In the genomic region with DNA sequence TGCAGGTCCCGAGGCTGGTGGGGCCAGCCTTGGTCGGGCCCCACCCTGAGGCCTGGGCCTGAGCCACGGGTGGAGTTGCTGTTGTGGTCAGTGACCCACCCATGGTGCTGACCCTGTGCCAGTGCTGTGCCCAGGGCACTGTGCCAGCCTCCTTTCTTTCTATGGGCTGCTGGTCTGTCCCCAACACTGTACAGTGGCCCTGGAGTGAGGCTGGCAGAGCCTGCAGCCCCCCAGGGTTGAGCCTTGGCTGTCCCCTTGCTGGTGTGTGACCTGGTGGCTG, we compare ENCODE assay signal across 19 cellular contexts.
A peak's percentile ranks its signal among the peaks of the same experiment; 100 is the strongest.
DNase-seq lines count a peak whose midpoint lies in the region; ATAC-seq, FAIRE-seq and TF ChIP-seq lines count a peak whose summit lies in the region.
"Had no signal": no experiment of that assay in that cellular context is flagged by ENCODE, and none has a peak within 500 bp of the region (broad histone marks: within the 10 kb centered on the region; RNA-seq: fewer than 3 reads in every experiment).

No MANE protein-coding gene starts in this region.

- WGBS in right cardiac atrium, result 73% methylated on average over 3 of the region's 3 CpGs
- WGBS in neuronal stem cell (ENCODE audit: extremely low coverage in 2 of 2, insufficient read length in 2 of 2, insufficient replicate concordance in 1 of 2), 2 donors, result no CpG with 5 or more reads among the region's 3 CpGs
- 50 to 70% (median 68%) methylated on average over 2 to 3 of the region's 3 CpGs for WGBS in small intestine, 3 donors

- peak overlapping the region; percentile 38 for H3K14ac ChIP-seq in neuronal stem cell (ENCODE audit: low read length)

- peak overlapping the region in 2 of 11 experiments; percentile 16 to 24; a peak in 2 of 22 replicates for H3K9ac ChIP-seq in BLaER1 treated with 17β-estradiol and CSF1 and Interleukin-3, amounts not matched to agents 10 nM and 100 nM
- no peak overlapping the region for H3K9ac ChIP-seq in neuronal stem cell (ENCODE audit: low read depth, low read length, poor library complexity)

- no peak overlapping the region for H4K91ac ChIP-seq in neuronal stem cell (ENCODE audit: low read depth, low read length, poor library complexity)

- H3K27me3 ChIP-seq in right cardiac atrium (ENCODE audit: control insufficient read depth, insufficient read depth) (no peaks in the 10 kb centered on the region), neuronal stem cell (ENCODE audit: control insufficient read depth in 3 of 3, insufficient read depth in 3 of 3, low read depth in 1 of 3, low read length in 3 of 3) (no peaks in the 10 kb centered on the region), small intestine (ENCODE audit: control insufficient read depth in 2 of 2, insufficient read depth in 2 of 2, low read length in 2 of 2) (no peaks in the 10 kb centered on the region)
- peaks cover 0 to 43% (median 9%) of the 10 kb centered on the region in 11 experiments; a peak in 12 of 22 replicates for H3K27me3 ChIP-seq in BLaER1 treated with 17β-estradiol and CSF1 and Interleukin-3, amounts not matched to agents 10 nM and 100 nM

- H3K4me2 ChIP-seq in BLaER1 treated with 17β-estradiol and CSF1 and Interleukin-3, amounts not matched to agents 10 nM and 100 nM, result peak overlapping the region in 7 of 11 experiments; percentile 27 to 91 (median 46); a peak in 10 of 22 replicates
- H3K4me2 ChIP-seq in neuronal stem cell (ENCODE audit: insufficient read depth, low read length, poor library complexity, severe bottlenecking), result no peak overlapping the region
- H3K4me2 ChIP-seq: GM23338 had no signal

- H3K27ac ChIP-seq in right cardiac atrium (ENCODE audit: low read length), result no peak overlapping the region
- H3K27ac ChIP-seq in BLaER1 treated with 17β-estradiol and CSF1 and Interleukin-3, amounts not matched to agents 10 nM and 100 nM, result no peak overlapping the region
- H3K27ac ChIP-seq in neuronal stem cell (replicated peaks; ENCODE audit: low read length), result no peak overlapping the region
- H3K27ac ChIP-seq in small intestine (ENCODE audit: low read depth in 1 of 2, low read length in 1 of 2), result no peak overlapping the region

- peak overlapping the region; percentile 61 for H2BK120ac ChIP-seq in neuronal stem cell (ENCODE audit: low read depth, low read length)

- H2AK5ac ChIP-seq in neuronal stem cell (ENCODE audit: low read depth, low read length), result peak overlapping the region; percentile 86

- H3K36me3 ChIP-seq in BLaER1 treated with 17β-estradiol and CSF1 and Interleukin-3, amounts not matched to agents 10 nM and 100 nM, result no peaks in the 10 kb centered on the region
- H3K36me3 ChIP-seq in neuronal stem cell (replicated peaks in 1 of 2; ENCODE audit: control insufficient read depth in 2 of 2, insufficient read depth in 2 of 2, low read length in 2 of 2) (peaks cover 0 to 9% of the 10 kb centered on the region in 2 donors), small intestine (ENCODE audit: control insufficient read depth in 2 of 2, insufficient read depth in 2 of 2, low read length in 2 of 2) (no peaks in the 10 kb centered on the region), mucosa of descending colon (ENCODE audit: low read depth) (no peaks in the 10 kb centered on the region)

- intact Hi-C loops in right cardiac atrium (cut with DNase I), result no loop called here
- intact Hi-C loops in left ventricle myocardium superior (cut with micrococcal nuclease), result no loop called here
- intact Hi-C loops in mucosa of descending colon (cut with DNase I, micrococcal nuclease), result no loop called here

- peaks cover 26% of the 10 kb centered on the region for H3K79me1 ChIP-seq in neuronal stem cell (ENCODE audit: low read depth, low read length)

- H3K4me3 ChIP-seq in right cardiac atrium (ENCODE audit: low read length), result no peak overlapping the region
- H3K4me3 ChIP-seq in BLaER1 treated with 17β-estradiol and CSF1 and Interleukin-3, amounts not matched to agents 10 nM and 100 nM, result no peak overlapping the region
- peak overlapping the region in 1 of 2 donors; percentile 10 for H3K4me3 ChIP-seq in neuronal stem cell (ENCODE audit: low read length in 2 of 2)
- no peak overlapping the region for H3K4me3 ChIP-seq in small intestine (ENCODE audit: low read depth in 1 of 2, low read length in 2 of 2)
- no peak overlapping the region for H3K4me3 ChIP-seq in mucosa of descending colon
- H3K4me3 ChIP-seq: GM23338 had no signal

- peak overlapping the region; percentile 76 for H3K18ac ChIP-seq in neuronal stem cell (ENCODE audit: low read length)

- H4K8ac ChIP-seq in neuronal stem cell (ENCODE audit: low read depth, low read length), result no peak overlapping the region

- H2BK15ac ChIP-seq in neuronal stem cell (ENCODE audit: low read length), result no peak overlapping the region

- no peak overlapping the region for H3K4ac ChIP-seq in neuronal stem cell (ENCODE audit: low read length)

- no peak overlapping the region for H2AFZ ChIP-seq in neuronal stem cell (ENCODE audit: low read length)
- H2AFZ ChIP-seq: GM23338 had no signal

- peak overlapping the region; percentile 44 for H3K23ac ChIP-seq in neuronal stem cell (ENCODE audit: low read depth, low read length, poor library complexity)

- DNase-seq in right cardiac atrium, result peak in 1 of 3 donors; percentile 18
- DNase-seq in left ventricle myocardium superior, result no peak
- DNase-seq in neuronal stem cell (ENCODE audit: low spot score), result no peak
- DNase-seq in small intestine, result no peak
- no peak for DNase-seq in mucosa of descending colon
- DNase-seq: C1 segment of cervical spinal cord; Calu3; CD4-positive, alpha-beta memory T cell; COR-L47; DMS53; DMS79 treated with DMSO at 0.1 percent for 48 hours; GF-D8; H9 had no signal

- H3K4me1 ChIP-seq in right cardiac atrium (ENCODE audit: control insufficient read depth, insufficient read depth, low read length), result no peaks in the 10 kb centered on the region
- H3K4me1 ChIP-seq in BLaER1 treated with 17β-estradiol and CSF1 and Interleukin-3, amounts not matched to agents 10 nM and 100 nM, result peaks cover 15 to 90% (median 76%) of the 10 kb centered on the region in 10 experiments; a peak in 18 of 20 replicates
- peaks cover 0 to 3% of the 10 kb centered on the region in 2 donors for H3K4me1 ChIP-seq in neuronal stem cell (ENCODE audit: control insufficient read depth in 2 of 2, insufficient read depth in 1 of 2, low read depth in 1 of 2, low read length in 2 of 2)
- no peaks in the 10 kb centered on the region for H3K4me1 ChIP-seq in small intestine (ENCODE audit: control insufficient read depth in 2 of 2, insufficient read depth in 1 of 2, low read depth in 1 of 2, low read length in 1 of 2)
- H3K4me1 ChIP-seq in mucosa of descending colon (ENCODE audit: low read depth), result no peaks in the 10 kb centered on the region

- no peak for FAIRE-seq in small intestine (lab: Jason Lieb, UNC)
- FAIRE-seq: GM12891, GM18507 had no signal

- no peak overlapping the region for H2BK12ac ChIP-seq in neuronal stem cell (ENCODE audit: low read length)

- peak overlapping the region; percentile 66 for H2BK5ac ChIP-seq in neuronal stem cell (ENCODE audit: low read length)

- ATAC-seq in right cardiac atrium (peak; percentile 21 to 27), left ventricle myocardium superior (no peak), HG03280 (IDR thresholded peaks at IDR 0.05; ENCODE audit: unreplicated experiment) (no peak), mucosa of descending colon (no peak)
- ATAC-seq: GM23338, HCT116 had no signal

- no peak for TF ChIP-seq CTCF in mucosa of descending colon (IDR thresholded peaks at IDR 0.05)

- H3K9me3 ChIP-seq in right cardiac atrium (ENCODE audit: control insufficient read depth, low read length), result no peaks in the 10 kb centered on the region
- no peaks in the 10 kb centered on the region for H3K9me3 ChIP-seq in BLaER1 treated with 17β-estradiol and CSF1 and Interleukin-3, amounts not matched to agents 10 nM and 100 nM (replicated peaks in 1 of 11)
- H3K9me3 ChIP-seq in neuronal stem cell (replicated peaks in 1 of 2; ENCODE audit: control insufficient read depth in 2 of 2, insufficient read depth in 1 of 2, low read depth in 1 of 2, low read length in 2 of 2), result no peaks in the 10 kb centered on the region
- no peaks in the 10 kb centered on the region for H3K9me3 ChIP-seq in small intestine (ENCODE audit: control insufficient read depth, low read depth)
- H3K9me3 ChIP-seq in mucosa of descending colon, result no peaks in the 10 kb centered on the region

- peaks cover 0 to 99% (median 42%) of the 10 kb centered on the region in 11 experiments; a peak in 17 of 22 replicates for H4K20me1 ChIP-seq in BLaER1 treated with 17β-estradiol and CSF1 and Interleukin-3, amounts not matched to agents 10 nM and 100 nM

Comparison
In these comparisons a context has a peak if more than half of its experiments do, and no peak if none do; other contexts are left out.
1. ATAC-seq: peak in right cardiac atrium (2 of 2); none in left ventricle myocardium superior (single experiment), HG03280 (single experiment) and mucosa of descending colon (single experiment).